Comparison of ENCODE assay signal across 32 cellular contexts in the genomic region with DNA sequence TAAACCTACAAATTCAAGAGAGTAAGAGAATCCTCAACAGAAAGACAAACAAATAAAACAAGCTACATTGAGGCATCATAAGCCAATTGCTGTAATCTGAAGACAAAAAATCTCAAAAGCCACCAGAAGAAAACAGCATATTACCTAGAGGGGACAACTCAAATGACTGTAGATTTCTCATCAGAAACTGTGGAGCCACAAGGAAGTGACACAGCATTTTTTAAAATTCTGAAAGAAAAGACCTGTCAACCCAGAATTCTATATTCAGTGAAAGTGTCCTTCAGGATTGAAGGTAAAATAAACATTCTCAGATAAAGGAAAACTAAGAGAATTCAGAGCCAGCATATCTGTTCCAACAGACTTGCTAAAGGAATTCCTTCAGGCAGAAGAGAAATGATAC.
"Had no signal": no experiment of that assay in that cellular context is flagged by ENCODE, and none has a peak within 500 bp of the region (broad histone marks: within the 10 kb centered on the region; RNA-seq: fewer than 3 reads in every experiment).

No MANE protein-coding gene starts in this region.

- H3K9ac ChIP-seq: parathyroid adenoma had no signal

- H3K4me1 Mint-ChIP-seq: naive thymus-derived CD8-positive, alpha-beta T cell; nephron progenitor cell; neural crest cell; stimulated activated memory B cell treated with anti-CD40 and anti-IgM and Interleukin-4, amounts not matched to agents 10 μg/mL and 1 μg/mL and 100 μg/mL, for 72 hours; stimulated activated naive CD8-positive, alpha-beta T cell treated with anti-CD3 and anti-CD28 coated beads, Interleukin-15, amount 100 ng/mL, for 72 hours had no signal

- H3K36me3 ChIP-seq: neutrophil, spleen, suprapubic skin, tibial artery, transverse colon, upper lobe of right lung, uterus had no signal

- H3K4me2 ChIP-seq: smooth muscle cell had no signal

- H3K4me1 ChIP-seq: parathyroid adenoma, psoas muscle, spleen, suprapubic skin, testis, tibial artery, transverse colon, upper lobe of right lung, uterus had no signal

- H3K9me3 ChIP-seq: neutrophil, psoas muscle, testis, tibial artery had no signal

- H3K27me3 ChIP-seq: neutrophil, spleen, suprapubic skin, testis, tibial artery, transverse colon, upper lobe of right lung, uterus had no signal

- H2AFZ ChIP-seq: parathyroid adenoma had no signal

- H3K36me3 Mint-ChIP-seq: stimulated activated memory B cell treated with anti-CD40 and anti-IgM and Interleukin-4, amounts not matched to agents 10 μg/mL and 1 μg/mL and 100 μg/mL, for 72 hours; type B pancreatic cell had no signal

- H3K27ac ChIP-seq: neutrophil, parathyroid adenoma, psoas muscle, skin epidermis, spleen, suprapubic skin, testis, tibial artery, transverse colon, upper lobe of right lung, uterus had no signal

- H3K27me3 Mint-ChIP-seq: progenitor cell of endocrine pancreas; stimulated activated naive CD8-positive, alpha-beta T cell treated with anti-CD3 and anti-CD28 coated beads, Interleukin-15, amount 100 ng/mL, for 72 hours; type B pancreatic cell had no signal

- H3K27ac Mint-ChIP-seq: naive thymus-derived CD8-positive, alpha-beta T cell; natural killer cell treated with Interleukin-12 subunit alpha and Interleukin-12 subunit beta and Interleukin-15 and Interleukin-18, amount 100 ng/mL, for 72 hours; nephron progenitor cell; progenitor cell of endocrine pancreas; stimulated activated memory B cell treated with anti-CD40 and anti-IgM and Interleukin-4, amounts not matched to agents 10 μg/mL and 1 μg/mL and 100 μg/mL, for 72 hours; stimulated activated naive CD8-positive, alpha-beta T cell treated with anti-CD3 and anti-CD28 coated beads, Interleukin-15, amount 100 ng/mL, for 72 hours; type B pancreatic cell had no signal

- H3K4me3 ChIP-seq: psoas muscle, skin epidermis, smooth muscle cell, spleen, suprapubic skin, testis, tibial artery, transverse colon, upper lobe of right lung, uterus had no signal

- H3K4me3 Mint-ChIP-seq: naive thymus-derived CD8-positive, alpha-beta T cell; natural killer cell treated with Interleukin-12 subunit alpha and Interleukin-12 subunit beta and Interleukin-15 and Interleukin-18, amount 100 ng/mL, for 72 hours; nephron progenitor cell; neural crest cell; stimulated activated memory B cell treated with anti-CD40 and anti-IgM and Interleukin-4, amounts not matched to agents 10 μg/mL and 1 μg/mL and 100 μg/mL, for 72 hours; stimulated activated naive CD8-positive, alpha-beta T cell treated with anti-CD3 and anti-CD28 coated beads, Interleukin-15, amount 100 ng/mL, for 72 hours; type B pancreatic cell had no signal

- DNase-seq: naive thymus-derived CD8-positive, alpha-beta T cell; nephron progenitor cell; nucleus accumbens; posterior cingulate gyrus; psoas muscle; right cardiac atrium; spleen; stimulated activated CD4-positive, alpha-beta T cell treated with anti-CD3 and anti-CD28 coated beads, Interleukin-12 subunit alpha, Interleukin-12 subunit beta, amount 100 ng/mL, for 4 hours; stimulated activated CD4-positive, alpha-beta T cell treated with anti-CD3 and anti-CD28 coated beads, Interleukin-1b, Interleukin-23, amount 100 ng/mL, for 48 hours; stimulated activated CD4-positive, alpha-beta T cell treated with anti-CD3 and anti-CD28 coated beads, Interleukin-4, amount 100 ng/mL, for 1 hour; stimulated activated CD4-positive, alpha-beta T cell treated with anti-CD3 and anti-CD28 coated beads, Interleukin-4, amount 100 ng/mL, for 4 hours; stimulated activated CD8-positive, alpha-beta memory T cell treated with anti-CD3 and anti-CD28 coated beads, Interleukin-4, amount 100 ng/mL, for 48 hours; stimulated activated naive CD4-positive, alpha-beta T cell; stimulated activated naive CD8-positive, alpha-beta T cell treated with anti-CD3 and anti-CD28 coated beads, Interleukin-15, amount 100 ng/mL, for 72 hours; stimulated activated naive CD8-positive, alpha-beta T cell treated with anti-CD3 and anti-CD28 coated beads, Interleukin-15, Interleukin-2, amounts not matched to agents 100 U/mL and 50 U/mL, for 24 hours; substantia nigra; testis; tibial artery; transverse colon; upper lobe of right lung; uterus had no signal

- ATAC-seq: naive thymus-derived CD8-positive, alpha-beta T cell; natural killer cell treated with Interleukin-12 subunit alpha and Interleukin-12 subunit beta and Interleukin-15 and Interleukin-18, amount 100 ng/mL, for 72 hours; psoas muscle; right cardiac atrium; sciatic nerve; stimulated activated memory B cell treated with anti-CD40 and anti-IgM and Interleukin-4, amounts not matched to agents 10 μg/mL and 1 μg/mL and 100 μg/mL, for 72 hours; stimulated activated naive CD8-positive, alpha-beta T cell treated with anti-CD3 and anti-CD28 coated beads, Interleukin-15, amount 100 ng/mL, for 72 hours; stimulated activated naive CD8-positive, alpha-beta T cell treated with anti-CD3 and anti-CD28 coated beads, Interleukin-15, Interleukin-2, amounts not matched to agents 100 U/mL and 50 U/mL, for 24 hours; upper lobe of right lung had no signal

- H3K79me2 ChIP-seq: parathyroid adenoma had no signal
